ENCODE assay signal across 1 cellular context in the genomic region with DNA sequence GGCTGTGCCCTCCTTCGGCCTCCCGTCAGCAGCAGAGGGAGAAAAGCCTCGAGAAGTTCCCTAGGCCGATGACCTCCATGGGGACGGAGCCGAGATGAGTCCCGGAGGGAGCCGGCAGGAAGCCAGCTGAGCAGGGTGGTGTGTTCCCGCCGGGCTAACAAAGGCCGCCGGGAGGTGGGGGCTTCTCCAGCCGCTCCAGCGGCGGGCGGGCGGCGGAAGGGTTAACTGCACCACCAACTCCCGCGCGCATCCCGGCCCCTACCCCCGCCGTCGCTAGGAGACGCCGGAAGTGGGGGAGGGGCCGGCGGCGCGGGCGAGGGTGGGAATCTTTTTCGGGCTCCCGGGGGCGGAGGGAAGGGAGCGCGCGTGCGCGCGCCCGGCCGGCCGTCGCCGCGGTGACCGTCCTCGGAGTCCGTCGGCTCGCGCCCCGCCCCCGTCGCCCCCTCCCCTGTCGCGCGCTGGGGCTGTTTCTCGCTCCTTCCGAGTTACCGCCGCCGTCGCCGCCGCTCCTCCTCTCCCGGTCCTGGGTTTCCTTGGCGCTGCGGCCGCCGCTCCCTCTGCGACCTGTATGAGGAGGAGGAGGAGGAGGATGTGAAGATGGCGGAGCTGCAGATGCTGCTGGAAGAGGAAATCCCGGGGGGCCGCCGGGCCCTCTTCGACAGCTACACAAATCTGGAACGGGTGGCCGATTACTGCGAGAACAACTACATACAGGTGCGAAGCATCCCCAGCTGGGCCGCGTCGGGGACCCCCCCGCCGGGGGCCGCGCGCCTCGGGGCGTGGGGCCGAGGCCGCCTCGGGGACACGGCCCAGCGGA.
TF ChIP-seq lines count a peak whose summit lies in the region.

Gene ABI2, plus strand, starts transcription at position 477 of the 817 bp plus-strand sequence. Its CDS starts 121 bp downstream, at position 598.

TF ChIP-seq in HepG2, 621 proteins besides CTCF, POLR2A, EP300 and RAD21 (continued from another document and continues in another):
- TF ChIP-seq, protein P1, sequence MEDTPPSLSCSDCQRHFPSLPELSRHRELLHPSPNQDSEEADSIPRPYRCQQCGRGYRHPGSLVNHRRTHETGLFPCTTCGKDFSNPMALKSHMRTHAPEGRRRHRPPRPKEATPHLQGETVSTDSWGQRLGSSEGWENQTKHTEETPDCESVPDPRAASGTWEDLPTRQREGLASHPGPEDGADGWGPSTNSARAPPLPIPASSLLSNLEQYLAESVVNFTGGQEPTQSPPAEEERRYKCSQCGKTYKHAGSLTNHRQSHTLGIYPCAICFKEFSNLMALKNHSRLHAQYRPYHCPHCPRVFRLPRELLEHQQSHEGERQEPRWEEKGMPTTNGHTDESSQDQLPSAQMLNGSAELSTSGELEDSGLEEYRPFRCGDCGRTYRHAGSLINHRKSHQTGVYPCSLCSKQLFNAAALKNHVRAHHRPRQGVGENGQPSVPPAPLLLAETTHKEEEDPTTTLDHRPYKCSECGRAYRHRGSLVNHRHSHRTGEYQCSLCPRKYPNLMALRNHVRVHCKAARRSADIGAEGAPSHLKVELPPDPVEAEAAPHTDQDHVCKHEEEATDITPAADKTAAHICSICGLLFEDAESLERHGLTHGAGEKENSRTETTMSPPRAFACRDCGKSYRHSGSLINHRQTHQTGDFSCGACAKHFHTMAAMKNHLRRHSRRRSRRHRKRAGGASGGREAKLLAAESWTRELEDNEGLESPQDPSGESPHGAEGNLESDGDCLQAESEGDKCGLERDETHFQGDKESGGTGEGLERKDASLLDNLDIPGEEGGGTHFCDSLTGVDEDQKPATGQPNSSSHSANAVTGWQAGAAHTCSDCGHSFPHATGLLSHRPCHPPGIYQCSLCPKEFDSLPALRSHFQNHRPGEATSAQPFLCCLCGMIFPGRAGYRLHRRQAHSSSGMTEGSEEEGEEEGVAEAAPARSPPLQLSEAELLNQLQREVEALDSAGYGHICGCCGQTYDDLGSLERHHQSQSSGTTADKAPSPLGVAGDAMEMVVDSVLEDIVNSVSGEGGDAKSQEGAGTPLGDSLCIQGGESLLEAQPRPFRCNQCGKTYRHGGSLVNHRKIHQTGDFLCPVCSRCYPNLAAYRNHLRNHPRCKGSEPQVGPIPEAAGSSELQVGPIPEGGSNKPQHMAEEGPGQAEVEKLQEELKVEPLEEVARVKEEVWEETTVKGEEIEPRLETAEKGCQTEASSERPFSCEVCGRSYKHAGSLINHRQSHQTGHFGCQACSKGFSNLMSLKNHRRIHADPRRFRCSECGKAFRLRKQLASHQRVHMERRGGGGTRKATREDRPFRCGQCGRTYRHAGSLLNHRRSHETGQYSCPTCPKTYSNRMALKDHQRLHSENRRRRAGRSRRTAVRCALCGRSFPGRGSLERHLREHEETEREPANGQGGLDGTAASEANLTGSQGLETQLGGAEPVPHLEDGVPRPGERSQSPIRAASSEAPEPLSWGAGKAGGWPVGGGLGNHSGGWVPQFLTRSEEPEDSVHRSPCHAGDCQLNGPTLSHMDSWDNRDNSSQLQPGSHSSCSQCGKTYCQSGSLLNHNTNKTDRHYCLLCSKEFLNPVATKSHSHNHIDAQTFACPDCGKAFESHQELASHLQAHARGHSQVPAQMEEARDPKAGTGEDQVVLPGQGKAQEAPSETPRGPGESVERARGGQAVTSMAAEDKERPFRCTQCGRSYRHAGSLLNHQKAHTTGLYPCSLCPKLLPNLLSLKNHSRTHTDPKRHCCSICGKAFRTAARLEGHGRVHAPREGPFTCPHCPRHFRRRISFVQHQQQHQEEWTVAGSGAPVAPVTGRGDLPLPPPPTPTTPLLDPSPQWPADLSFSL (CRISPR knock-in tag; IDR thresholded peaks at IDR 0.05): no peak; the same call in 1 of the 2 replicates
- TF ChIP-seq LCORL (IDR thresholded peaks at IDR 0.05): no peak
- TF ChIP-seq LCORL (CRISPR knock-in tag; IDR thresholded peaks at IDR 0.05): peak; percentile 92
- peak; percentile 82 for TF ChIP-seq AGO2 (optimal IDR thresholded peaks at IDR 0.05; ENCODE audit: low read depth, low read length)
- no peak for TF ChIP-seq TEF (CRISPR knock-in tag; IDR thresholded peaks at IDR 0.05)
- peak; percentile 57; the same call in 1 of the 2 replicates for TF ChIP-seq HOMEZ (CRISPR knock-in tag; IDR thresholded peaks at IDR 0.05; ENCODE audit: low read depth)
- peak; percentile 19; the same call in 1 of the 2 replicates for TF ChIP-seq AKAP8 (CRISPR knock-in tag; IDR thresholded peaks at IDR 0.05)
- peak; percentile 81 for TF ChIP-seq RBFOX2 (IDR thresholded peaks at IDR 0.05; ENCODE audit: low read depth, low read length)
- no peak for TF ChIP-seq SMARCE1 (IDR thresholded peaks at IDR 0.05; ENCODE audit: borderline replicate concordance)
- TF ChIP-seq MYNN (CRISPR knock-in tag; IDR thresholded peaks at IDR 0.05; ENCODE audit: low read depth): 0 out of 2 replicates have a peak, but pooled peaks have one; percentile 54
- TF ChIP-seq KLF16 (CRISPR knock-in tag; IDR thresholded peaks at IDR 0.05): peak in 1 of 2 experiments; percentile 96; a peak in 2 of 4 replicates
- TF ChIP-seq MYPOP (CRISPR knock-in tag; IDR thresholded peaks at IDR 0.05): peak; percentile 55; the same call in 1 of the 2 replicates
- TF ChIP-seq, protein P2, sequence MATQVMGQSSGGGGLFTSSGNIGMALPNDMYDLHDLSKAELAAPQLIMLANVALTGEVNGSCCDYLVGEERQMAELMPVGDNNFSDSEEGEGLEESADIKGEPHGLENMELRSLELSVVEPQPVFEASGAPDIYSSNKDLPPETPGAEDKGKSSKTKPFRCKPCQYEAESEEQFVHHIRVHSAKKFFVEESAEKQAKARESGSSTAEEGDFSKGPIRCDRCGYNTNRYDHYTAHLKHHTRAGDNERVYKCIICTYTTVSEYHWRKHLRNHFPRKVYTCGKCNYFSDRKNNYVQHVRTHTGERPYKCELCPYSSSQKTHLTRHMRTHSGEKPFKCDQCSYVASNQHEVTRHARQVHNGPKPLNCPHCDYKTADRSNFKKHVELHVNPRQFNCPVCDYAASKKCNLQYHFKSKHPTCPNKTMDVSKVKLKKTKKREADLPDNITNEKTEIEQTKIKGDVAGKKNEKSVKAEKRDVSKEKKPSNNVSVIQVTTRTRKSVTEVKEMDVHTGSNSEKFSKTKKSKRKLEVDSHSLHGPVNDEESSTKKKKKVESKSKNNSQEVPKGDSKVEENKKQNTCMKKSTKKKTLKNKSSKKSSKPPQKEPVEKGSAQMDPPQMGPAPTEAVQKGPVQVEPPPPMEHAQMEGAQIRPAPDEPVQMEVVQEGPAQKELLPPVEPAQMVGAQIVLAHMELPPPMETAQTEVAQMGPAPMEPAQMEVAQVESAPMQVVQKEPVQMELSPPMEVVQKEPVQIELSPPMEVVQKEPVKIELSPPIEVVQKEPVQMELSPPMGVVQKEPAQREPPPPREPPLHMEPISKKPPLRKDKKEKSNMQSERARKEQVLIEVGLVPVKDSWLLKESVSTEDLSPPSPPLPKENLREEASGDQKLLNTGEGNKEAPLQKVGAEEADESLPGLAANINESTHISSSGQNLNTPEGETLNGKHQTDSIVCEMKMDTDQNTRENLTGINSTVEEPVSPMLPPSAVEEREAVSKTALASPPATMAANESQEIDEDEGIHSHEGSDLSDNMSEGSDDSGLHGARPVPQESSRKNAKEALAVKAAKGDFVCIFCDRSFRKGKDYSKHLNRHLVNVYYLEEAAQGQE (IDR thresholded peaks at IDR 0.05; ENCODE audit: borderline replicate concordance in 1 of 2, low read depth in 1 of 2, low read length in 2 of 2): peak in 1 of 2 experiments; percentile 67; a peak in 1 of 4 replicates
- peak; percentile 73 for TF ChIP-seq YY1 (IDR thresholded peaks at IDR 0.05; ENCODE audit: insufficient read depth, insufficient replicate concordance, low read depth, low read length)
- TF ChIP-seq, protein P3, sequence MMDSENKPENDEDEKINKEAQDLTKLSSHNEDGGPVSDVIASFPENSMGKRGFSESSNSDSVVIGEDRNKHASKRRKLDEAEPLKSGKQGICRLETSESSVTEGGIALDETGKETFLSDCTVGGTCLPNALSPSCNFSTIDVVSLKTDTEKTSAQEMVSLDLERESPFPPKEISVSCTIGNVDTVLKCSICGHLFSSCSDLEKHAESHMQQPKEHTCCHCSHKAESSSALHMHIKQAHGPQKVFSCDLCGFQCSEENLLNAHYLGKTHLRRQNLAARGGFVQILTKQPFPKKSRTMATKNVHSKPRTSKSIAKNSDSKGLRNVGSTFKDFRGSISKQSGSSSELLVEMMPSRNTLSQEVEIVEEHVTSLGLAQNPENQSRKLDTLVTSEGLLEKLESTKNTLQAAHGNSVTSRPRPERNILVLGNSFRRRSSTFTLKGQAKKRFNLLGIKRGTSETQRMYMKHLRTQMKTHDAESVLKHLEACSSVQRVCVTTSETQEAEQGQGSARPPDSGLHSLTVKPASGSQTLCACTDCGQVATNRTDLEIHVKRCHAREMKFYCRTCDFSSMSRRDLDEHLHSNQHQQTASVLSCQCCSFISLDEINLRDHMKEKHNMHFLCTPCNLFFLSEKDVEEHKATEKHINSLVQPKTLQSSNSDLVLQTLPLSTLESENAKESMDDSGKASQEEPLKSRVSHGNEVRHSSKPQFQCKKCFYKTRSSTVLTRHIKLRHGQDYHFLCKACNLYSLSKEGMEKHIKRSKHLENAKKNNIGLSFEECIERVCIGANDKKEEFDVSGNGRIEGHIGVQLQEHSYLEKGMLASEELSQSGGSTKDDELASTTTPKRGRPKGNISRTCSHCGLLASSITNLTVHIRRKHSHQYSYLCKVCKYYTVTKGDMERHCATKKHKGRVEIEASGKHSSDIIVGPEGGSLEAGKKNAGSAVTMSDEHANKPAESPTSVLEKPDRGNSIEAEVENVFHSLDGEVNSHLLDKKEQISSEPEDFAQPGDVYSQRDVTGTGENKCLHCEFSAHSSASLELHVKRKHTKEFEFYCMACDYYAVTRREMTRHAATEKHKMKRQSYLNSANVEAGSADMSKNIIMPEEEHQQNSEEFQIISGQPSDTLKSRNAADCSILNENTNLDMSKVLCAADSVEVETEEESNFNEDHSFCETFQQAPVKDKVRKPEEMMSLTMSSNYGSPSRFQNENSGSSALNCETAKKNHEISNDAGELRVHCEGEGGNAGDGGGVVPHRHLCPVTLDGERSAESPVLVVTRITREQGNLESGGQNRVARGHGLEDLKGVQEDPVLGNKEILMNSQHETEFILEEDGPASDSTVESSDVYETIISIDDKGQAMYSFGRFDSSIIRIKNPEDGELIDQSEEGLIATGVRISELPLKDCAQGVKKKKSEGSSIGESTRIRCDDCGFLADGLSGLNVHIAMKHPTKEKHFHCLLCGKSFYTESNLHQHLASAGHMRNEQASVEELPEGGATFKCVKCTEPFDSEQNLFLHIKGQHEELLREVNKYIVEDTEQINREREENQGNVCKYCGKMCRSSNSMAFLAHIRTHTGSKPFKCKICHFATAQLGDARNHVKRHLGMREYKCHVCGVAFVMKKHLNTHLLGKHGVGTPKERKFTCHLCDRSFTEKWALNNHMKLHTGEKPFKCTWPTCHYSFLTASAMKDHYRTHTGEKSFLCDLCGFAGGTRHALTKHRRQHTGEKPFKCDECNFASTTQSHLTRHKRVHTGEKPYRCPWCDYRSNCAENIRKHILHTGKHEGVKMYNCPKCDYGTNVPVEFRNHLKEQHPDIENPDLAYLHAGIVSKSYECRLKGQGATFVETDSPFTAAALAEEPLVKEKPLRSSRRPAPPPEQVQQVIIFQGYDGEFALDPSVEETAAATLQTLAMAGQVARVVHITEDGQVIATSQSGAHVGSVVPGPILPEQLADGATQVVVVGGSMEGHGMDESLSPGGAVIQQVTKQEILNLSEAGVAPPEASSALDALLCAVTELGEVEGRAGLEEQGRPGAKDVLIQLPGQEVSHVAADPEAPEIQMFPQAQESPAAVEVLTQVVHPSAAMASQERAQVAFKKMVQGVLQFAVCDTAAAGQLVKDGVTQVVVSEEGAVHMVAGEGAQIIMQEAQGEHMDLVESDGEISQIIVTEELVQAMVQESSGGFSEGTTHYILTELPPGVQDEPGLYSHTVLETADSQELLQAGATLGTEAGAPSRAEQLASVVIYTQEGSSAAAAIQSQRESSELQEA (CRISPR knock-in tag; IDR thresholded peaks at IDR 0.05; ENCODE audit: not compliant biosample characterization): peak; percentile 29
- TF ChIP-seq SOX13 (IDR thresholded peaks at IDR 0.05): peak; percentile 11; the same call in 1 of the 2 replicates
- peak in 1 of 2 experiments; percentile 64; a peak in 1 of 4 replicates for TF ChIP-seq SOX13 (CRISPR knock-in tag; conservative IDR thresholded peaks at IDR 0.05 in 1 of 2, IDR thresholded peaks at IDR 0.05 in 1 of 2)
- TF ChIP-seq IKZF5 (CRISPR knock-in tag; IDR thresholded peaks at IDR 0.05): peak; percentile 78; the same call in 1 of the 2 replicates
- peak; percentile 35 for TF ChIP-seq DBP (CRISPR knock-in tag; IDR thresholded peaks at IDR 0.05; ENCODE audit: not compliant biosample characterization)
- peak; percentile 74; the same call in 1 of the 2 replicates for TF ChIP-seq RFXAP (CRISPR knock-in tag; IDR thresholded peaks at IDR 0.05; ENCODE audit: borderline replicate concordance)
